ENCODE assay signal across 22 cellular contexts in the genomic region with DNA sequence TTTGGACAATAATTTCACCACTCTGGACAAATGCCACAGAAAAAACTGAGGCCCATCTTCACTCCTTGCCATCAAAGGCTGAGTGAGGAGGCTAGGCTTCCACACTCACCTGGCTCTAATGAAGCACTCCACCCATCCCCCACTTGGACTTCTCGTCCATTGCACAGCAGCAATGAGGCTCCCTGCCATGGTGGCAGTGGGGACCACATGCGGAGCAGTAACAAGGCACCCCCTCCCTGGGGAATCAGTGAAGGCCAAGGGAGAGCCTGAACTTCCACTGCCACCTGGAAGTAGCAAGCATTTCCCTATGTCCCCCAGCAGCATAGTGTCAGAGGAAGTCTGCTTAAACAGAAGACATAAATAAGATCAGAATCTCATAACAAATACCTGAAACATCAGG. TPM values are rescaled to one million over a fixed set of nuclear protein-coding genes. Genes with fewer than 3 reads are reported as not detected.
DNase-seq lines count a peak whose midpoint lies in the region; ATAC-seq, FAIRE-seq and TF ChIP-seq lines count a peak whose summit lies in the region.
"Had no signal": no experiment of that assay in that cellular context is flagged by ENCODE, and none has a peak within 500 bp of the region (broad histone marks: within the 10 kb centered on the region; RNA-seq: fewer than 3 reads in every experiment).

No MANE protein-coding gene starts in this region.

- H3K27me3 Mint-ChIP-seq in activated naive CD4-positive, alpha-beta T cell treated with anti-CD3 and anti-CD28 coated beads, Interleukin-2, amount 50 U/mL, for 24 hours = no peaks in the 10 kb centered on the region

- no peaks in the 10 kb centered on the region for H3K9me3 Mint-ChIP-seq in activated naive CD4-positive, alpha-beta T cell treated with anti-CD3 and anti-CD28 coated beads, Interleukin-2, amount 50 U/mL, for 24 hours
- no peaks in the 10 kb centered on the region for H3K9me3 Mint-ChIP-seq in activated naive CD4-positive, alpha-beta T cell treated with anti-CD3 and anti-CD28 coated beads, Interleukin-2, amount 50 U/mL, for 72 hours
- H3K9me3 Mint-ChIP-seq: CD4-positive, alpha-beta memory T cell; GM23338; HFFc6 had no signal

- 72% methylated on average over 2 of the region's 2 CpGs for WGBS in K562 (ENCODE audit: insufficient coverage, low coverage, missing lambda C conversion rate)
- WGBS in trophoblast cell (ENCODE audit: extremely low coverage, insufficient coverage, insufficient read length) = no CpG with 5 or more reads among the region's 2 CpGs
- WGBS in esophagus muscularis mucosa = 90% methylated on average over 2 of the region's 2 CpGs

- CTCF ChIA-PET in K562 (lab: Yijun Ruan, JAX; ENCODE audit: low intra/inter-chr PET ratio) = no interaction called here

- no peak for ATAC-seq in activated naive CD4-positive, alpha-beta T cell treated with anti-CD3 and anti-CD28 coated beads, Interleukin-2, amount 50 U/mL, for 72 hours
- no peak for ATAC-seq in K562
- no peak for ATAC-seq in HG03159 (IDR thresholded peaks at IDR 0.05; ENCODE audit: unreplicated experiment)
- ATAC-seq: A549, GM23338 had no signal

- no peaks in the 10 kb centered on the region for H3K9me1 ChIP-seq in K562 (ENCODE audit: control insufficient read depth, insufficient read depth, low read length)

- no peak for FAIRE-seq in K562 (lab: Jason Lieb, UNC)
- FAIRE-seq: GM18507, H54, HTR-8/SVneo had no signal

- H3K36me3 Mint-ChIP-seq in activated naive CD4-positive, alpha-beta T cell treated with anti-CD3 and anti-CD28 coated beads, Interleukin-2, amount 50 U/mL, for 24 hours = peaks cover 5% of the 10 kb centered on the region
- peaks cover 9 to 10% of the 10 kb centered on the region in 2 donors for H3K36me3 Mint-ChIP-seq in activated naive CD4-positive, alpha-beta T cell treated with anti-CD3 and anti-CD28 coated beads, Interleukin-2, amount 50 U/mL, for 72 hours

- no peak overlapping the region for H2BK12ac ChIP-seq in trophoblast cell (ENCODE audit: low read length)

- H3K27me3 ChIP-seq in OCI-LY3 (ENCODE audit: low read depth, low read length) (0 out of 2 replicates have a peak, but pooled peaks cover 3% of the 10 kb centered on the region), K562 (ENCODE audit: control insufficient read depth in 2 of 2, insufficient read depth in 2 of 2, low read length in 2 of 2) (no peaks in the 10 kb centered on the region), trophoblast cell (ENCODE audit: insufficient read depth, low read length) (no peaks in the 10 kb centered on the region), esophagus muscularis mucosa (no peaks in the 10 kb centered on the region)

- no peak overlapping the region for H3K4me3 Mint-ChIP-seq in activated naive CD4-positive, alpha-beta T cell treated with anti-CD3 and anti-CD28 coated beads, Interleukin-2, amount 50 U/mL, for 24 hours
- H3K4me3 Mint-ChIP-seq: GM23338, HFFc6 had no signal

- H3K79me2 ChIP-seq in OCI-LY3 (ENCODE audit: low read length) (peaks cover 28% of the 10 kb centered on the region), K562 (ENCODE audit: control insufficient read depth, insufficient read depth, low read length) (peaks cover 24% of the 10 kb centered on the region), trophoblast cell (ENCODE audit: control insufficient read depth, insufficient read depth, low read length, poor library complexity) (peaks cover 6% of the 10 kb centered on the region)

- H3K27ac ChIP-seq in OCI-LY3 (ENCODE audit: low read length) (no peak overlapping the region), K562 (ENCODE audit: extremely low read depth, low read depth, low read length) (no peak overlapping the region), trophoblast cell (ENCODE audit: low read depth, low read length) (no peak overlapping the region), esophagus muscularis mucosa (replicated peaks in 1 of 4) (no peak overlapping the region)
- H3K27ac ChIP-seq: 22Rv1, A549, C4-2B had no signal

- H2BK120ac ChIP-seq in trophoblast cell (ENCODE audit: insufficient read depth, low read length, poor library complexity) = no peak overlapping the region

- H2AFZ ChIP-seq in OCI-LY3 (ENCODE audit: low read depth, low read length) (peak overlapping the region; percentile 19; the same call in 1 of the 2 replicates), K562 (ENCODE audit: low read depth, low read length) (peak overlapping the region; percentile 48), trophoblast cell (ENCODE audit: insufficient read depth, low read length, poor library complexity) (no peak overlapping the region)

- H2BK5ac ChIP-seq in trophoblast cell (ENCODE audit: low read depth, low read length, poor library complexity) = no peak overlapping the region

- TF ChIP-seq EP300 in K562 (IDR thresholded peaks at IDR 0.05; ENCODE audit: low read length) (no peak), esophagus muscularis mucosa (IDR thresholded peaks at IDR 0.05) (no peak)

- H3K23ac ChIP-seq in trophoblast cell (ENCODE audit: low read length) = no peak overlapping the region

- no peak overlapping the region for H4K12ac ChIP-seq in trophoblast cell (ENCODE audit: low read depth, low read length)

- H3K4me1 ChIP-seq in OCI-LY3 (ENCODE audit: low read length) = peaks cover 13% of the 10 kb centered on the region
- peaks cover 0 to 16% of the 10 kb centered on the region in 2 experiments; a peak in 3 of 5 replicates for H3K4me1 ChIP-seq in K562 (replicated peaks in 1 of 2; ENCODE audit: control insufficient read depth in 2 of 2, insufficient read depth in 2 of 2, low read length in 2 of 2)
- no peaks in the 10 kb centered on the region for H3K4me1 ChIP-seq in trophoblast cell (ENCODE audit: control insufficient read depth in 1 of 2, insufficient read depth in 2 of 2, low read length in 2 of 2)
- H3K4me1 ChIP-seq in esophagus muscularis mucosa = peaks cover 20 to 43% (median 34%) of the 10 kb centered on the region in 4 donors

- H3K36me3 ChIP-seq in OCI-LY3 (replicated peaks; ENCODE audit: low read depth, low read length) (peaks cover 4% of the 10 kb centered on the region), K562 (ENCODE audit: control insufficient read depth, insufficient read depth, low read length) (peaks cover 14% of the 10 kb centered on the region), trophoblast cell (ENCODE audit: control insufficient read depth in 1 of 2, insufficient read depth in 2 of 2, low read length in 2 of 2) (peaks cover 4 to 8% of the 10 kb centered on the region in 2 experiments), esophagus muscularis mucosa (peaks cover 6 to 14% (median 8%) of the 10 kb centered on the region in 4 donors)

- no peak overlapping the region for H3K4ac ChIP-seq in trophoblast cell (ENCODE audit: low read depth, low read length)

- POLR2A ChIA-PET in K562 (lab: Yijun Ruan, JAX) = interaction anchor here (1.2 kb wide), 1 partner anchor 10 kb away, joined by 3 read pairs; no protein-coding TSS in a partner anchor

- in situ Hi-C loops in K562 (cut with MboI) = no loop called here

- TF ChIP-seq RAD21 in K562 (CRISPR knock-in tag; conservative IDR thresholded peaks at IDR 0.05 in 1 of 2, IDR thresholded peaks at IDR 0.05 in 1 of 2) = no peak

- H3K27ac Mint-ChIP-seq in activated naive CD4-positive, alpha-beta T cell treated with anti-CD3 and anti-CD28 coated beads, Interleukin-2, amount 50 U/mL, for 24 hours = peak overlapping the region; percentile 10
- H3K27ac Mint-ChIP-seq in activated naive CD4-positive, alpha-beta T cell treated with anti-CD3 and anti-CD28 coated beads, Interleukin-2, amount 50 U/mL, for 72 hours = no peak overlapping the region
- H3K27ac Mint-ChIP-seq: GM23338, HFFc6 had no signal

- no peak overlapping the region for H4K91ac ChIP-seq in trophoblast cell (ENCODE audit: low read depth, low read length)

- intact Hi-C loops in K562 (cut with micrococcal nuclease) (loop anchor here (5.0 kb wide), 1 partner anchor 133 kb away; no protein-coding TSS in a partner anchor), posterior vena cava (cut with DNase I) (no loop called here), esophagus muscularis mucosa (cut with DNase I) (loop anchor here (10.0 kb wide), 2 partner anchors 130 to 240 kb away; no protein-coding TSS in a partner anchor)

- H3K9ac ChIP-seq in OCI-LY3 (ENCODE audit: low read length) (no peak overlapping the region), K562 (ENCODE audit: insufficient read depth in 1 of 2, low read depth in 2 of 2, low read length in 2 of 2) (peak overlapping the region in 1 of 2 experiments; percentile 54; a peak in 1 of 4 replicates), trophoblast cell (ENCODE audit: low read length) (no peak overlapping the region)

- DNase-seq in activated naive CD4-positive, alpha-beta T cell treated with anti-CD3 and anti-CD28 coated beads, Interleukin-2, amount 50 U/mL, for 72 hours (ENCODE audit: low spot score in 2 of 2) = no peak
- DNase-seq in K562 (ENCODE audit: extremely low read depth in 1 of 4, low spot score in 3 of 4) = peak in 1 of 4 experiments; percentile 6
- no peak for DNase-seq in trophoblast cell
- no peak for DNase-seq in posterior vena cava (ENCODE audit: low spot score)
- DNase-seq in esophagus muscularis mucosa (ENCODE audit: extremely low spot score) = no peak
- DNase-seq: AML-193; CD4-positive, alpha-beta memory T cell; DMS153; DMS79; GDM1; HCEC 1CT; HFFc6 had no signal

- peak overlapping the region; percentile 94 for H2AK5ac ChIP-seq in trophoblast cell (ENCODE audit: low read length)

- no peak for TF ChIP-seq CTCF in OCI-LY3 (IDR thresholded peaks at IDR 0.05; ENCODE audit: low read depth, low read length)
- no peak for TF ChIP-seq CTCF in K562 (IDR thresholded peaks at IDR 0.05 in 2 of 3, conservative IDR thresholded peaks at IDR 0.05 in 1 of 3; ENCODE audit: insufficient read depth in 2 of 3, low read depth in 1 of 3, low read length in 3 of 3)
- TF ChIP-seq CTCF in esophagus muscularis mucosa (IDR thresholded peaks at IDR 0.05) = no peak

- no TSS peak for BruUV-seq in K562 (replicated peaks; lab: Mats Ljungman, UMichigan)

- peaks cover 37% of the 10 kb centered on the region for H3K4me1 Mint-ChIP-seq in activated naive CD4-positive, alpha-beta T cell treated with anti-CD3 and anti-CD28 coated beads, Interleukin-2, amount 50 U/mL, for 24 hours

- peak overlapping the region; percentile 29 for H4K8ac ChIP-seq in trophoblast cell (ENCODE audit: low read depth, low read length)

- H3K14ac ChIP-seq in trophoblast cell (ENCODE audit: low read length) = no peak overlapping the region

- H3K18ac ChIP-seq in trophoblast cell (ENCODE audit: low read length) = no peak overlapping the region

- H4K20me1 ChIP-seq in OCI-LY3 (ENCODE audit: insufficient read depth, low read length) (no peaks in the 10 kb centered on the region), K562 (replicated peaks; ENCODE audit: control insufficient read depth, insufficient read depth, low read length) (no peaks in the 10 kb centered on the region)

- no peak overlapping the region for H3K4me3 ChIP-seq in OCI-LY3 (ENCODE audit: low read length)
- H3K4me3 ChIP-seq in K562 = no peak overlapping the region
- H3K4me3 ChIP-seq in trophoblast cell (ENCODE audit: low read depth, low read length) = no peak overlapping the region
- H3K4me3 ChIP-seq in esophagus muscularis mucosa = no peak overlapping the region
- H3K4me3 ChIP-seq: A549, GM23338 had no signal

- H3K9me3 ChIP-seq in OCI-LY3 (ENCODE audit: insufficient read depth, low read length) (no peaks in the 10 kb centered on the region), K562 (replicated peaks; ENCODE audit: control insufficient read depth, insufficient read depth, low read depth, low read length) (no peaks in the 10 kb centered on the region), trophoblast cell (ENCODE audit: insufficient read depth, low read depth, low read length) (no peaks in the 10 kb centered on the region), esophagus muscularis mucosa (no peaks in the 10 kb centered on the region)
- H3K9me3 ChIP-seq: A549 had no signal

- no peak overlapping the region for H3K4me2 ChIP-seq in OCI-LY3 (ENCODE audit: low read length)
- no peak overlapping the region for H3K4me2 ChIP-seq in K562 (ENCODE audit: insufficient read depth, low read length)
- no peak overlapping the region for H3K4me2 ChIP-seq in trophoblast cell (ENCODE audit: low read length)
- H3K4me2 ChIP-seq: A549, GM23338 had no signal

- TF ChIP-seq POLR2A in K562 (conservative IDR thresholded peaks at IDR 0.05) (no peak), esophagus muscularis mucosa (IDR thresholded peaks at IDR 0.05; ENCODE audit: low read depth) (no peak)

- H3K79me1 ChIP-seq in trophoblast cell (ENCODE audit: low read length) = peaks cover 9% of the 10 kb centered on the region

RNA-seq across cellular contexts. Expression of a gene that starts 2.0 kb away (rescaled TPM):
- total RNA-seq in activated naive CD4-positive, alpha-beta T cell treated with anti-CD3 and anti-CD28 coated beads, Interleukin-2, amount 50 U/mL, for 72 hours = 10 to 100 TPM; 31.5 to 43.1 TPM
- 54.3 and 118 TPM in 2 replicates for total RNA-seq in K562 (2011; cell fraction: chromatin; rRNA removed; ENCODE audit: low replicate concordance)
- total RNA-seq in K562 (2011; cell fraction: nucleolus; rRNA removed) = 28.7 and 30.8 TPM in 2 replicates
- 58.6 and 90.8 TPM in 2 replicates for total RNA-seq in K562 (2011; cell fraction: nucleoplasm; rRNA removed)
- 17.6 and 20.7 TPM in 2 replicates for total RNA-seq in K562 (2014; rRNA removed)
- total RNA-seq in K562 (2014; rRNA removed; fragmentation: Illumina TruSeq; extraction: Trizol) = 33.3 and 36.5 TPM in 2 replicates
- 31.6 and 31.9 TPM in 2 replicates for total RNA-seq in K562 (2015; rRNA removed; fragmentation: Illumina TruSeq; extraction: Trizol)
- 33.3 and 35.7 TPM in 2 replicates for total RNA-seq in K562 (2021)
- 14.0 and 26.5 TPM in 2 replicates for polyA plus RNA-seq in K562 (2011; rRNA removed)
- 7.7 and 9.3 TPM in 2 replicates for polyA plus RNA-seq in K562 (2011; cell fraction: cytosol; rRNA removed)
- 14.5 and 16.8 TPM in 2 replicates for polyA plus RNA-seq in K562 (2011; cell fraction: nucleus; rRNA removed)
- polyA plus RNA-seq in K562 (2012) = 23.5 and 36.6 TPM in 2 replicates
- polyA plus RNA-seq in K562 (2014; fragmentation: Illumina TruSeq; extraction: Trizol) = 38.2 and 38.5 TPM in 2 replicates
- polyA plus RNA-seq in K562 (2014; fragmentation: Nextera tagmentation; extraction: Ambion mirVana) = 10 to 100 TPM; 56.7 to 95.5 TPM
- polyA plus RNA-seq in K562 (2014; rRNA removed) = 19.9 TPM in 2 replicates
- polyA minus RNA-seq in K562 (2011; rRNA and poly(A)+ RNA removed) = 48.8 and 72.3 TPM in 2 replicates
- polyA minus RNA-seq in K562 (2011; cell fraction: cytosol; rRNA and poly(A)+ RNA removed) = 6.5 and 15.8 TPM in 2 replicates
- 24.0 and 31.7 TPM in 2 replicates for polyA minus RNA-seq in K562 (2011; cell fraction: nucleus; rRNA and poly(A)+ RNA removed)
- polyA plus RNA-seq in trophoblast cell (2013) = 28.4 and 30.1 TPM in 2 replicates
- total RNA-seq in posterior vena cava = 10 to 100 TPM; 40.1 to 43.7 TPM
- total RNA-seq in esophagus muscularis mucosa = 10 to 100 TPM; 28.3 to 49.5 (median 34.2) TPM

Comparison
In these comparisons a context has a peak if more than half of its experiments do, and no peak if none do; other contexts are left out.
1. intact Hi-C loops: an anchor here in K562 (5.0 kb wide) and esophagus muscularis mucosa (10.0 kb wide); none called in posterior vena cava.